8 cellular contexts compared by ENCODE assay signal in the genomic region with DNA sequence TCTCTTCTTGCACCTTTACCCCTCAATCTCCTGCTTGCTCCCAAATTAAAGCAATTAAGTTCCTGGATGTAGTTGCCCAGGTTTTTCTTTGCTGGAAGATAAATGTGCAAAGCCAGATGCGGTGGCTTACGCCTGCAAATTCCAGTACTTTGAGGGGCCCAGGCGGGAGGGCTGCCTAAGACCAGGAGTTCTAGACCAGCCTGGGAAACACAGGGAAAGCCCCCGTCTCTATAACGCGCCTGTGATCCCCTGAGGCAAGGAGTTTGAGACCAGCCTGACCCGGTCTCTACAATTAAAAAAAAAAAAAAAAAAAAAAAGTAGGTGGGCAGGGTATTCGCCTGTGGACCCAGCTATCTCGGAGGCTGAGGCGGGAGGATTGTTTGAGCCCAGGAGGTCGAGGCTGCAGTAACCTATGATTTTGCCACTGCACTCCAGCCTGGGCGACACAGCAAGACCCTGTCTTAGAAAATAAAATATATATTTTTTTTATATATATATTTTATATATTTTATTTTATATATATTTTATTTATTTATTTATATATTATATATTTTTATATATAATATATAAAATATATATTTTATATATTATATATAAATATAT. TPM values are rescaled to one million over a fixed set of nuclear protein-coding genes. Genes with fewer than 3 reads are reported as not detected.
DNase-seq lines count a peak whose midpoint lies in the region; ATAC-seq and TF ChIP-seq lines count a peak whose summit lies in the region.

No MANE protein-coding gene starts in this region.

- CTCF ChIA-PET in Panc1 (lab: Charles Lee) = no interaction called here

- peak overlapping the region; percentile 93 for H3K27ac Mint-ChIP-seq in progenitor cell of endocrine pancreas

- H3K4me1 Mint-ChIP-seq in progenitor cell of endocrine pancreas (ENCODE audit: low read depth) = peaks cover 35% of the 10 kb centered on the region

- in situ Hi-C loops in Panc1 (cut with HindIII; ENCODE audit: low pct_unique_long_range_greater_than_20kb, low sequenced_read_pairs) = no loop called here

- H3K27me3 Mint-ChIP-seq in progenitor cell of endocrine pancreas = no peaks in the 10 kb centered on the region

- POLR2A ChIA-PET in Panc1 (lab: Charles Lee) = no interaction called here

- no peaks in the 10 kb centered on the region for H3K9me3 ChIP-seq in Panc1 (ENCODE audit: control insufficient read depth, insufficient read depth, low read depth, low read length)

- intact Hi-C loops in Panc1 (cut with micrococcal nuclease; ENCODE audit: unreplicated experiment) = loop anchor here (2.0 kb wide), 1 partner anchor 44 kb away; a partner anchor contains a TSS

- H3K36me3 ChIP-seq in GM06990 (ENCODE audit: control insufficient read depth, insufficient read depth, low read length) = no peaks in the 10 kb centered on the region
- H3K36me3 ChIP-seq in Panc1 (ENCODE audit: control insufficient read depth, insufficient read depth, low read length) = no peaks in the 10 kb centered on the region

- H3K9me3 Mint-ChIP-seq in progenitor cell of endocrine pancreas (ENCODE audit: low read depth) = no peaks in the 10 kb centered on the region

- H3K4me1 ChIP-seq in Panc1 (ENCODE audit: control insufficient read depth, insufficient read depth, low read length) = 0 out of 2 replicates have a peak, but pooled peaks cover 2% of the 10 kb centered on the region

- H3K4me3 ChIP-seq in GM06990 (replicated peaks; ENCODE audit: low read depth, low read length) (peak overlapping the region; percentile 17; the same call in 1 of the 2 replicates), Panc1 (ENCODE audit: low read depth in 2 of 2, low read length in 2 of 2) (peak overlapping the region; percentile 38 to 59), epithelial cell of esophagus (ENCODE audit: low read length) (peak overlapping the region; percentile 23)

- peak overlapping the region; percentile 92 for H3K4me3 Mint-ChIP-seq in progenitor cell of endocrine pancreas (ENCODE audit: low read depth)

- no peak overlapping the region for H3K27ac ChIP-seq in Panc1 (ENCODE audit: low read length)

- TF ChIP-seq CTCF in GM06990 (IDR thresholded peaks at IDR 0.05; ENCODE audit: insufficient read depth, low read length, poor library complexity, severe bottlenecking) (no peak), Panc1 (IDR thresholded peaks at IDR 0.05) (no peak), epithelial cell of esophagus (IDR thresholded peaks at IDR 0.05; ENCODE audit: insufficient read depth, low read depth, low read length, missing control alignments) (no peak), progenitor cell of endocrine pancreas (IDR thresholded peaks at IDR 0.05; ENCODE audit: unreplicated experiment) (no peak)

- ATAC-seq in Panc1 (no peak), HG03439 (IDR thresholded peaks at IDR 0.05; ENCODE audit: unreplicated experiment) (no peak)

- H3K27me3 ChIP-seq in GM06990 (replicated peaks; ENCODE audit: control insufficient read depth, insufficient read depth, low read length) (no peaks in the 10 kb centered on the region), Panc1 (ENCODE audit: control insufficient read depth, insufficient read depth, low read length) (peaks cover 19% of the 10 kb centered on the region)

- no peaks in the 10 kb centered on the region for H3K36me3 Mint-ChIP-seq in progenitor cell of endocrine pancreas (ENCODE audit: insufficient read depth)

- DNase-seq in GM06990 (ENCODE audit: extremely low read depth, insufficient read length) = no peak
- DNase-seq in Panc1 (ENCODE audit: low read depth, low spot score) = no peak
- no peak for DNase-seq in epithelial cell of esophagus (ENCODE audit: low read depth)
- no peak for DNase-seq in progenitor cell of endocrine pancreas (ENCODE audit: low spot score, unreplicated experiment)
- DNase-seq in inferior parietal cortex (ENCODE audit: extremely low spot score) = no peak
- no peak for DNase-seq in NOMO-1 (lab: John Stamatoyannopoulos, UW; ENCODE audit: unreplicated experiment in 2 of 2)
- no peak for DNase-seq in NCI-H1105 treated with DMSO at 0.1 percent for 48 hours (lab: John Stamatoyannopoulos, UW)

- no TSS peak for BruUV-seq in Panc1 (replicated peaks; lab: Mats Ljungman, UMichigan)

RNA-seq across cellular contexts. Expression of a gene that starts 0.5 kb away (rescaled TPM):
- total RNA-seq in Panc1 (2021; ENCODE audit: unreplicated experiment) = 0.15 TPM
- polyA plus RNA-seq in Panc1 (2012; ENCODE audit: insufficient read length) = 0.18 TPM
- 22.2 and 28.2 TPM in 2 replicates for total RNA-seq in progenitor cell of endocrine pancreas

RNA-seq across cellular contexts. Expression of a gene that starts 44.4 kb away (rescaled TPM):
- total RNA-seq in Panc1 (2021; ENCODE audit: unreplicated experiment) (26.0 TPM), progenitor cell of endocrine pancreas (49.4 and 57.6 TPM in 2 replicates)
- 17.9 TPM for polyA plus RNA-seq in Panc1 (2012; ENCODE audit: insufficient read length)

Comparison
In these comparisons a context has a peak if more than half of its experiments do, and no peak if none do; other contexts are left out.
1. RNA of a gene that starts 0.5 kb away (total RNA-seq): 22.2 to 28.2 TPM in progenitor cell of endocrine pancreas; 0.15 TPM in Panc1 (single experiment); every median in the first group is over 10 times any median in the second.
2. Peak in every context shown above with its lines, with median percentiles within 50 percentile points of each other: H3K4me3 ChIP-seq.